In the genomic region with DNA sequence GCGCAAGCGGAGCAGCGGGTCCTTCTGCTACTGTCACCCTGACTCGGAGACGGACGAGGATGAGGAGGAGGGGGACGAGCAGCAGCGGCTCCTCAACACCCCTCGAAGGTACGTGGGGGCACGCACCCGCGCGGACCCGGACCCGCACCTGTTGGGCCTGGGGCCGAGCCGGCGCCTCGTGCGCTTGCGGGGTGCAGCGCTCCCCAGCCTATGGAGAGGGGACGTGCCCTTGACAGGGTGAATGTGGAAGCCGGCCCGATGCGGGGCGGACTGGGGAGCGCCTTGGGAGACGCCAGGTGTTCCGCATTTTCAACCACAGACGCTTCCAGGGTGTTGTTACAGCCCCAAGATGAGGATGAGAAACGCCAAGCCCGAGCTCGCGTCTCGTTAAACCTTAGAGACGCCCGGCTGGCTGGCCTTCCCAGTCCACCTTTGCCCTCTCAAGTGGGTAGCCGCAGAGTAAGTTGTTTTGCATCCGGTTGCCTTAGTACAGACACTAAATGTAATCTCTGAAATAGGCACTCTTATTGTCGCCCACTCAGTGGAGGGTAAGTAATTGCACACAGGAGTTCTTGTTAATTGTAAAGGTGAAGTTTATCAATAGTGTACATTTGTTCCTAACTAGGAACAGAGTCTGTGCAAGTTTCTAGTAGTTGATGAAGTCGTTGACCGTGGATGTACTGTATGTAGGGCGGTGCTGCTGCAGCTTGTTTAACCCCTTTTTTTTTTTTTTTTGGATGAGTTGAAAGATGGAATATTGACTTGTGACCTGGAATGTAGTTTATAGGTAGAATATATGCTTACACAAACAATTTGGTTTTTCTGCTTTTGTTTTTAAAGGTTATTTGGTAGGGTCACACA, we compare ENCODE assay signal across 8 cellular contexts. TPM values are rescaled to one million over a fixed set of nuclear protein-coding genes. Genes with fewer than 3 reads are reported as not detected.
A peak's percentile ranks its signal among the peaks of the same experiment; 100 is the strongest.
DNase-seq lines count a peak whose midpoint lies in the region; ATAC-seq and TF ChIP-seq lines count a peak whose summit lies in the region.

No MANE protein-coding gene starts in this region.

- WGBS in aorta, 2 donors = 1% methylated on average over 45 of the region's 45 CpGs

- peaks cover 0 to 29% (median 5%) of the 10 kb centered on the region in 4 donors for H3K4me1 ChIP-seq in Peyer's patch
- H3K4me1 ChIP-seq in aorta (ENCODE audit: control insufficient read depth in 1 of 2, insufficient read depth in 2 of 2, low read length in 2 of 2) = no peaks in the 10 kb centered on the region

- DNase-seq in AG04450 (ENCODE audit: low read depth, low spot score) = no peak
- DNase-seq in Peyer's patch = peak; percentile 57 to 76 (median 75)
- DNase-seq in activated naive CD4-positive, alpha-beta T cell treated with Interleukin-2 at 50 U/mL for 16 hours = peak; percentile 41
- DNase-seq in Right ventricle myocardium superior = peak; percentile 47
- DNase-seq in posterior cingulate gyrus = peak in 6 of 10 donors; percentile 17 to 90 (median 53)
- DNase-seq in aorta = peak; percentile 59 to 80

- intact Hi-C loops in Right ventricle myocardium superior (cut with DNase I) (no loop called here), posterior cingulate gyrus (cut with DNase I) (no loop called here), aorta (cut with DNase I) (no loop called here)

- POLR2A ChIA-PET in AG04450 (lab: Yijun Ruan, JAX) = no interaction called here

- H3K9me3 ChIP-seq in AG04450 (ENCODE audit: control insufficient read depth, insufficient read depth, low read length) (no peaks in the 10 kb centered on the region; the same call in 1 of the 2 replicates), Peyer's patch (no peaks in the 10 kb centered on the region), aorta (ENCODE audit: control insufficient read depth, low read length) (no peaks in the 10 kb centered on the region)

- no peak for TF ChIP-seq POLR2A in Peyer's patch (IDR thresholded peaks at IDR 0.05)

- TF ChIP-seq CTCF in AG04450 (IDR thresholded peaks at IDR 0.05; ENCODE audit: low read depth, low read length) = no peak
- TF ChIP-seq CTCF in Peyer's patch (IDR thresholded peaks at IDR 0.05) = no peak

- H3K27me3 ChIP-seq in AG04450 (ENCODE audit: control insufficient read depth, insufficient read depth, low read length) (no peaks in the 10 kb centered on the region), Peyer's patch (no peaks in the 10 kb centered on the region), aorta (ENCODE audit: control insufficient read depth in 1 of 2, insufficient read depth in 2 of 2, low read length in 1 of 2) (no peaks in the 10 kb centered on the region)

- CTCF ChIA-PET in AG04450 (lab: Charles Lee) = interaction anchor here (0.6 to 1.6 kb wide), 2 partner anchors 107 to 920 kb away, joined by 3 to 6 read pairs; no protein-coding TSS in a partner anchor

- H3K4me3 ChIP-seq in AG04450 (ENCODE audit: low read depth, low read length) (peak overlapping the region; percentile 85), Peyer's patch (peak overlapping the region; percentile 83 to 100 (median 94)), aorta (ENCODE audit: low read length in 2 of 2) (peak overlapping the region; percentile 68 to 92)

- no peak overlapping the region for H3K27ac ChIP-seq in AG04450 (ENCODE audit: low read depth, low read length)
- peak overlapping the region; percentile 86 to 96 (median 92) for H3K27ac ChIP-seq in Peyer's patch
- H3K27ac ChIP-seq in aorta (ENCODE audit: low read depth in 1 of 2, low read length in 2 of 2) = no peak overlapping the region

- H3K36me3 ChIP-seq in Peyer's patch = peaks cover 0 to 10% (median 0%) of the 10 kb centered on the region in 3 donors
- H3K36me3 ChIP-seq in aorta (ENCODE audit: control insufficient read depth in 1 of 2, insufficient read depth in 2 of 2, low read length in 1 of 2) = no peaks in the 10 kb centered on the region

- ATAC-seq in GM18909 (IDR thresholded peaks at IDR 0.05; ENCODE audit: poor library complexity, unreplicated experiment) (peak; percentile 28), HG03159 (IDR thresholded peaks at IDR 0.05; ENCODE audit: unreplicated experiment) (peak; percentile 21), Right ventricle myocardium superior (ENCODE audit: poor library complexity) (peak; percentile 22), aorta (ENCODE audit: low FRiP score) (peak; percentile 44)

RNA-seq across cellular contexts. Expression of gene GMCL1, which starts 0.8 kb away (rescaled TPM):
- polyA plus RNA-seq in AG04450 (2011; rRNA removed) (5.3 and 7.2 TPM in 2 replicates), aorta (10 to 100 TPM; 10.8 to 13.3 TPM)
- 2.3 and 3.5 TPM in 2 replicates for polyA minus RNA-seq in AG04450 (2011; rRNA and poly(A)+ RNA removed)
- total RNA-seq in Peyer's patch (10 to 100 TPM; 15.4 to 29.2 (median 23.0) TPM), Right ventricle myocardium superior (4.1 TPM), aorta (10 to 100 TPM; 16.1 to 16.9 TPM)

Comparison
In these comparisons a context has a peak if more than half of its experiments do, and no peak if none do; other contexts are left out.
1. H3K27ac ChIP-seq: peak in Peyer's patch (4 of 4); none in AG04450 (single experiment) and aorta (0 of 2).
2. Peak in every context shown above with its lines, with median percentiles within 50 percentile points of each other: H3K4me3 ChIP-seq and ATAC-seq.